21 cellular contexts compared by ENCODE assay signal in the genomic region with DNA sequence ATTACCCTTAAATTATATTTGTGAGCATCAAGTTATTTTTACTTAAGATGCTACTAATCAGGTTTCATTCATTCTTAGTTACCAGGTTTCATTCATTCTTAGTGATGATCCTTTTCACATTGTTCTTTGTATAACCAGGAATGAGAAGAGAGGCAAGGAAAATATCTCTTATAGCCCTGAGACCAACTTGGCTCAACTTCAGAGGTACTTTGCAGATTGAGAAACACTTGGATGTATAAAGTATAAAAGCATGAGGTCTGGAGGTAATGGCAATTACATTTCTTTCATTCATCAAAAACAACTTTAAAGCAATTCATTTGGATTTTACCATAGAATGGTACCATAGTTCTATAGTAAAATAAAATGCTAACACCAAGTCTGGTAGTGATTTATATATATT.
"Had no signal": no experiment of that assay in that cellular context is flagged by ENCODE, and none has a peak within 500 bp of the region (broad histone marks: within the 10 kb centered on the region; RNA-seq: fewer than 3 reads in every experiment).

No MANE protein-coding gene starts in this region.

- H3K36me3 ChIP-seq: breast epithelium, SJSA1 had no signal

- H3K27ac ChIP-seq: breast epithelium, SJSA1 had no signal

- H3K36me3 Mint-ChIP-seq: activated naive CD4-positive, alpha-beta T cell treated with anti-CD3 and anti-CD28 coated beads, Interleukin-2, amount 50 U/mL, for 72 hours had no signal

- H3K4me3 Mint-ChIP-seq: activated CD8-positive, alpha-beta T cell treated with anti-CD3 and anti-CD28 coated beads, Interleukin-2, amount 10 ng/mL, durations not matched to agents 7 days and 5 days; activated naive CD8-positive, alpha-beta T cell treated with anti-CD3 and anti-CD28 coated beads, Interleukin-2, amount 50 U/mL, for 24 hours had no signal

- DNase-seq: activated CD4-positive, alpha-beta T cell treated with anti-CD3 and anti-CD28 coated beads for 4 hours; activated CD8-positive, alpha-beta memory T cell treated with anti-CD3 and anti-CD28 coated beads, Interleukin-2, amount 50 U/mL, for 48 hours; activated CD8-positive, alpha-beta T cell treated with anti-CD3 and anti-CD28 coated beads, Interleukin-2, amount 10 ng/mL, durations not matched to agents 7 days and 5 days; activated naive CD4-positive, alpha-beta T cell; activated naive CD8-positive, alpha-beta T cell treated with anti-CD3 and anti-CD28 coated beads, Interleukin-2, amount 50 U/mL, for 24 hours; activated T-cell treated with anti-CD3 and anti-CD28 coated beads, Interleukin-2, amount 50 U/mL, for 1 hour; central memory CD4-positive, alpha-beta T cell; Karpas-422; MM.1S; NCI-H1105 treated with DMSO at 0.1 percent for 48 hours; NCI-H1436 treated with DMSO at 0.1 percent for 48 hours; NCI-H187; NCI-H2081; NCI-H446; NCI-H524; PC-3; SHP77; SW 1271 had no signal

- H3K4me1 Mint-ChIP-seq: activated naive CD8-positive, alpha-beta T cell treated with anti-CD3 and anti-CD28 coated beads, Interleukin-2, amount 50 U/mL, for 24 hours had no signal

- H3K9me3 ChIP-seq: breast epithelium, SJSA1 had no signal

- H3K4me1 ChIP-seq: breast epithelium had no signal

- H3K27me3 ChIP-seq: breast epithelium, SJSA1 had no signal

- H3K4me3 ChIP-seq: breast epithelium, SJSA1 had no signal

- H3K27ac Mint-ChIP-seq: activated CD8-positive, alpha-beta T cell treated with anti-CD3 and anti-CD28 coated beads, Interleukin-2, amount 10 ng/mL, durations not matched to agents 7 days and 5 days; activated naive CD4-positive, alpha-beta T cell treated with anti-CD3 and anti-CD28 coated beads, Interleukin-2, amount 50 U/mL, for 72 hours; activated naive CD8-positive, alpha-beta T cell treated with anti-CD3 and anti-CD28 coated beads, Interleukin-2, amount 50 U/mL, for 24 hours had no signal

- H3K9me3 Mint-ChIP-seq: activated naive CD4-positive, alpha-beta T cell treated with anti-CD3 and anti-CD28 coated beads, Interleukin-2, amount 50 U/mL, for 72 hours; activated naive CD8-positive, alpha-beta T cell treated with anti-CD3 and anti-CD28 coated beads, Interleukin-2, amount 50 U/mL, for 24 hours had no signal
